ENCODE assay signal across 8 cellular contexts in the genomic region with DNA sequence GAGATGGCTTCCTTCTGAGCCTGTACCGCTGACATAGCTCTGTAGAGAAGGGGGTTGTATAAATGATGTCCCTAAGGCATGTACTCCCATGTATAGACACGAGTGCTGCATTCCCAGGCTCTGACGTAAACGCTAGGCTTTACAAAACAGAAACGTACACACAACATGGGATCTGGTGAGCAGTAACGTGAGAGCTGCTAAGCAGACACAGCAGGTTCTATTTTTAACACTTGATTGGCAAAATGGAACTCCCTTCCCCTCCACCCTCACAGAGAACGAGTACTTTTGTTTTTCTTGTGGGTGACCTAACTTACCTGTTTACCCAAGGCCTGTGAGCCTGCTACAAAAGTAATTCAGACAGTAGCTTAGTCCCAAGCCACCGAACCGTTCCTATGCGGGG. TPM values are rescaled to one million over a fixed set of nuclear protein-coding genes. Genes with fewer than 3 reads are reported as not detected.
A peak's percentile ranks its signal among the peaks of the same experiment; 100 is the strongest.
DNase-seq lines count a peak whose midpoint lies in the region; TF ChIP-seq lines count a peak whose summit lies in the region.

No MANE protein-coding gene starts in this region.

- CTCF ChIA-PET in activated CD4-positive, alpha-beta memory T cell treated with anti-CD3 and anti-CD28 coated beads for 36 hours (lab: Charles Lee): no interaction called here

- no peak overlapping the region for H3K14ac ChIP-seq in mesenchymal stem cell (ENCODE audit: low read length in 2 of 2)

- H2BK120ac ChIP-seq in mesenchymal stem cell (ENCODE audit: low read depth, low read length): no peak overlapping the region

- no peak overlapping the region for H3K4me2 ChIP-seq in mesenchymal stem cell (ENCODE audit: low read length, poor library complexity, severe bottlenecking)

- peaks cover 19% of the 10 kb centered on the region for H3K36me3 Mint-ChIP-seq in activated CD4-positive, alpha-beta memory T cell treated with anti-CD3 and anti-CD28 coated beads for 36 hours

- no peak overlapping the region for H3K23ac ChIP-seq in mesenchymal stem cell (ENCODE audit: low read length in 2 of 2)

- H2AFZ ChIP-seq in mesenchymal stem cell (ENCODE audit: low read depth, low read length): no peak overlapping the region

- H3K9me3 Mint-ChIP-seq in activated CD4-positive, alpha-beta memory T cell treated with anti-CD3 and anti-CD28 coated beads for 36 hours: no peaks in the 10 kb centered on the region

- H3K4me1 Mint-ChIP-seq in activated CD4-positive, alpha-beta memory T cell treated with anti-CD3 and anti-CD28 coated beads for 36 hours (ENCODE audit: low read depth): peaks cover 11% of the 10 kb centered on the region

- H3K4ac ChIP-seq in mesenchymal stem cell (ENCODE audit: low read depth in 1 of 2, low read length in 2 of 2): no peak overlapping the region

- no peaks in the 10 kb centered on the region for H3K79me1 ChIP-seq in mesenchymal stem cell (replicated peaks; ENCODE audit: low read length, poor library complexity, severe bottlenecking)

- intact Hi-C loops in tibial artery (cut with DNase I; ENCODE audit: low total_unique reads): no loop called here
- intact Hi-C loops in activated CD4-positive, alpha-beta memory T cell treated with anti-CD3 and anti-CD28 coated beads for 36 hours (cut with micrococcal nuclease): no loop called here

- DNase-seq in activated CD4-positive, CD25-positive, alpha-beta regulatory T cell treated with anti-CD3 and anti-CD28 coated beads, Interleukin-2, amount 50 U/mL, for 72 hours: peak; percentile 11
- DNase-seq in activated CD4-positive, CD25-positive, alpha-beta regulatory T cell (lab: John Stamatoyannopoulos, UW): no peak
- DNase-seq in epithelial cell of prostate (ENCODE audit: low read depth, low spot score): peak; percentile 89
- peak; percentile 98 for DNase-seq in mesenchymal stem cell
- no peak for DNase-seq in tibial artery
- no peak for DNase-seq in activated CD4-positive, alpha-beta memory T cell treated with anti-CD3 and anti-CD28 coated beads for 36 hours
- DNase-seq in NCI-H748 (lab: John Stamatoyannopoulos, UW; ENCODE audit: unreplicated experiment): no peak
- no peak for DNase-seq in iPS-NIHi11 (ENCODE audit: low spot score)

- TF ChIP-seq CTCF in tibial artery (IDR thresholded peaks at IDR 0.05): no peak

- peak overlapping the region in 1 of 2 experiments; percentile 68 for H3K18ac ChIP-seq in mesenchymal stem cell (ENCODE audit: low read depth in 1 of 2, low read length in 2 of 2)

- no peak overlapping the region for H2BK15ac ChIP-seq in mesenchymal stem cell (ENCODE audit: low read depth, poor library complexity, severe bottlenecking)

- H3K36me3 ChIP-seq in mesenchymal stem cell (ENCODE audit: control insufficient read depth in 1 of 2, insufficient read depth in 2 of 2, low read depth in 1 of 2, low read length in 2 of 2) (peaks cover 39 to 61% of the 10 kb centered on the region in 2 experiments), tibial artery (peaks cover 26 to 57% (median 37%) of the 10 kb centered on the region in 3 donors)

- POLR2A ChIA-PET in activated CD4-positive, alpha-beta memory T cell treated with anti-CD3 and anti-CD28 coated beads for 36 hours (lab: Charles Lee): no interaction called here

- H3K27me3 ChIP-seq in mesenchymal stem cell (ENCODE audit: control insufficient read depth in 1 of 2, insufficient read depth in 1 of 2, low read length in 2 of 2) (no peaks in the 10 kb centered on the region), tibial artery (no peaks in the 10 kb centered on the region)

- H3K27ac Mint-ChIP-seq in activated CD4-positive, alpha-beta memory T cell treated with anti-CD3 and anti-CD28 coated beads for 36 hours: no peak overlapping the region

- no peak overlapping the region for H2AK5ac ChIP-seq in mesenchymal stem cell (ENCODE audit: low read length, severe bottlenecking)

- peak overlapping the region; percentile 35 for H3K27ac ChIP-seq in epithelial cell of prostate
- no peak overlapping the region for H3K27ac ChIP-seq in mesenchymal stem cell (ENCODE audit: low read length, poor library complexity, severe bottlenecking)
- peak overlapping the region; percentile 46 to 49 for H3K27ac ChIP-seq in tibial artery

- H3K27me3 Mint-ChIP-seq in activated CD4-positive, alpha-beta memory T cell treated with anti-CD3 and anti-CD28 coated beads for 36 hours: no peaks in the 10 kb centered on the region

- H3K4me3 Mint-ChIP-seq in activated CD4-positive, alpha-beta memory T cell treated with anti-CD3 and anti-CD28 coated beads for 36 hours: no peak overlapping the region

- H2BK12ac ChIP-seq in mesenchymal stem cell (ENCODE audit: low read length in 2 of 2): no peak overlapping the region

- peak overlapping the region; percentile 13 for H3K9ac ChIP-seq in mesenchymal stem cell (ENCODE audit: low read length)

- H3K4me1 ChIP-seq in mesenchymal stem cell (ENCODE audit: control insufficient read depth, insufficient read depth, low read depth, low read length): peaks cover 13% of the 10 kb centered on the region
- peaks cover 0 to 19% (median 9%) of the 10 kb centered on the region in 4 donors for H3K4me1 ChIP-seq in tibial artery

- H3K9me3 ChIP-seq in mesenchymal stem cell (ENCODE audit: control insufficient read depth, low read length): no peaks in the 10 kb centered on the region
- H3K9me3 ChIP-seq in tibial artery: no peaks in the 10 kb centered on the region

- H2BK5ac ChIP-seq in mesenchymal stem cell (ENCODE audit: low read depth, low read length, poor library complexity, severe bottlenecking): no peak overlapping the region

- no peak overlapping the region for H4K91ac ChIP-seq in mesenchymal stem cell (ENCODE audit: low read length)

- WGBS in mesenchymal stem cell: 31% methylated on average over 10 of the region's 10 CpGs

- no peak overlapping the region for H4K8ac ChIP-seq in mesenchymal stem cell (ENCODE audit: low read length)

- no peak overlapping the region for H3K4me3 ChIP-seq in mesenchymal stem cell (ENCODE audit: insufficient read depth in 1 of 2, low read depth in 1 of 2, low read length in 2 of 2)
- peak overlapping the region in 1 of 2 donors; percentile 6 for H3K4me3 ChIP-seq in tibial artery

RNA-seq across cellular contexts. Expression of a gene that starts 36.0 kb away (rescaled TPM):
- 3.6 TPM for polyA plus RNA-seq in mesenchymal stem cell (2013, experiment 1 of 2)
- polyA plus RNA-seq in mesenchymal stem cell (2013, experiment 2 of 2): 3.7 TPM
- total RNA-seq in activated CD4-positive, alpha-beta memory T cell treated with anti-CD3 and anti-CD28 coated beads for 36 hours: 10 to 100 TPM; 15.6 to 16.6 TPM

RNA-seq across cellular contexts. Expression of a gene that starts 51.3 kb away (rescaled TPM):
- 14.0 TPM for polyA plus RNA-seq in mesenchymal stem cell (2013, experiment 1 of 2)
- 13.8 TPM for polyA plus RNA-seq in mesenchymal stem cell (2013, experiment 2 of 2)
- 10 to 100 TPM; 28.2 to 31.3 TPM for total RNA-seq in activated CD4-positive, alpha-beta memory T cell treated with anti-CD3 and anti-CD28 coated beads for 36 hours

Comparison
In these comparisons a context has a peak if more than half of its experiments do, and no peak if none do; other contexts are left out.
1. DNase-seq: peak in activated CD4-positive, CD25-positive, alpha-beta regulatory T cell treated with anti-CD3 and anti-CD28 coated beads, Interleukin-2, amount 50 U/mL, for 72 hours (single experiment), epithelial cell of prostate (single experiment) and mesenchymal stem cell (single experiment); none in activated CD4-positive, CD25-positive, alpha-beta regulatory T cell (0 of 4), tibial artery (0 of 2), activated CD4-positive, alpha-beta memory T cell treated with anti-CD3 and anti-CD28 coated beads for 36 hours (single experiment), NCI-H748 (single experiment) and iPS-NIHi11 (single experiment).